ENCODE assay signal across 8 cellular contexts in the genomic region with DNA sequence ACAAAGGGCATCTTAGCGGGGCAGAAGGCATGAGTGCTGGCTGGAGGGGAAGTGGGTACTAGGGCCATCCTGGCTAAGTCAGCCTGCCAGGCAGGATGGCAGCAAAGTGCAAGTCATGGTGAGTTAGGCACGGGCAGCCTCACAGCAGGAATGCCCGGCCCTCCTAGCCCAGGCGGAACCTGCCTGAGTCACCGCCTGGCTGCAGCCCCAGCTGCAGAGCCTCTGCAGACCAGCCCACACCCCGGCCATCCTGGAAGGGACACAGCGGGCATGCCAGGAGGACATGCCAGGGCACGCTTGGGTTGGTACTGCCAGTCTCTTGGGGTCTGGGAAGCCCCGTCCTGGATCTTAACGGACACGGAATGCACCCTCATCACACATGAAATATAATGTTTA. TPM values are rescaled to one million over a fixed set of nuclear protein-coding genes. Genes with fewer than 3 reads are reported as not detected.
A peak's percentile ranks its signal among the peaks of the same experiment; 100 is the strongest.
DNase-seq lines count a peak whose midpoint lies in the region; ATAC-seq, FAIRE-seq and TF ChIP-seq lines count a peak whose summit lies in the region.

No MANE protein-coding gene starts in this region.

- peaks cover 7% of the 10 kb centered on the region for H3K4me1 Mint-ChIP-seq in astrocyte (ENCODE audit: low read depth, unreplicated experiment)

- no peaks in the 10 kb centered on the region for H3K9me3 Mint-ChIP-seq in astrocyte (ENCODE audit: unreplicated experiment)

- TF ChIP-seq EP300 in A549 (IDR thresholded peaks at IDR 0.05): peak; percentile 87 to 96; a peak in 4 of 5 replicates
- TF ChIP-seq EP300 in Ishikawa (IDR thresholded peaks at IDR 0.05; ENCODE audit: borderline replicate concordance): peak; percentile 100

- peak overlapping the region; percentile 77 for H3K4me2 ChIP-seq in A549
- H3K4me2 ChIP-seq in astrocyte (ENCODE audit: low read length): peak overlapping the region; percentile 37

- H3K27me3 Mint-ChIP-seq in astrocyte (ENCODE audit: low read depth, unreplicated experiment): peaks cover 40% of the 10 kb centered on the region

- no peaks in the 10 kb centered on the region for H3K79me2 ChIP-seq in astrocyte (ENCODE audit: insufficient read depth, low read length)

- intact Hi-C loops in thyroid gland (cut with DNase I): no loop called here

- no peaks in the 10 kb centered on the region for H4K20me1 ChIP-seq in astrocyte (ENCODE audit: insufficient read depth, low read length)

- peak overlapping the region; percentile 53 for H3K27ac Mint-ChIP-seq in astrocyte (ENCODE audit: unreplicated experiment)

- peaks cover 2% of the 10 kb centered on the region for H3K36me3 Mint-ChIP-seq in astrocyte (ENCODE audit: low read depth, unreplicated experiment)

- TF ChIP-seq POLR2A in A549 (IDR thresholded peaks at IDR 0.05; ENCODE audit: low read length): peak; percentile 54
- peak in 1 of 2 donors; percentile 54 for TF ChIP-seq POLR2A in thyroid gland (IDR thresholded peaks at IDR 0.05)

- TF ChIP-seq CTCF in A549 (IDR thresholded peaks at IDR 0.05): no peak
- TF ChIP-seq CTCF in astrocyte (IDR thresholded peaks at IDR 0.05; ENCODE audit: insufficient read depth, low read depth, low read length): no peak
- no peak for TF ChIP-seq CTCF in kidney epithelial cell (IDR thresholded peaks at IDR 0.05; ENCODE audit: insufficient read depth, low read length, poor library complexity, severe bottlenecking)
- no peak for TF ChIP-seq CTCF in thyroid gland (IDR thresholded peaks at IDR 0.05)

- H3K4me3 ChIP-seq in A549 (no peak overlapping the region; the same call in 2 of the 3 replicates), astrocyte (ENCODE audit: insufficient read depth, low read depth, low read length) (no peak overlapping the region), kidney epithelial cell (ENCODE audit: low read depth, low read length) (no peak overlapping the region), thyroid gland (replicated peaks in 1 of 3) (no peak overlapping the region)

- H3K27ac ChIP-seq in A549: peak overlapping the region; percentile 98 to 100
- H3K27ac ChIP-seq in astrocyte (ENCODE audit: low read depth, low read length): peak overlapping the region; percentile 45
- H3K27ac ChIP-seq in thyroid gland: peak overlapping the region; percentile 81 to 98 (median 94)

- ATAC-seq in A549: peak; percentile 83 to 90
- no peak for ATAC-seq in GM19467 (IDR thresholded peaks at IDR 0.05; ENCODE audit: unreplicated experiment)

- in situ Hi-C loops in G401 (cut with HindIII; ENCODE audit: low sequenced_read_pairs): no loop called here

- CTCF ChIA-PET in A549 (lab: Yijun Ruan, JAX): interaction anchor here (0.6 to 22.4 kb wide), 30 partner anchors 3 to 426 kb away, joined by 3 to 681 read pairs (median 6); partner anchors contain the start of genes ALDH3A1, ALDH3A2, B9D1 and SLC47A1

- peaks cover 5% of the 10 kb centered on the region for H3K27me3 ChIP-seq in astrocyte (ENCODE audit: insufficient read depth, low read length)
- peaks cover 6% of the 10 kb centered on the region for H3K27me3 ChIP-seq in kidney epithelial cell (ENCODE audit: control insufficient read depth, insufficient read depth, low read length)
- no peaks in the 10 kb centered on the region for H3K27me3 ChIP-seq in thyroid gland

- TF ChIP-seq RAD21 in A549 (conservative IDR thresholded peaks at IDR 0.05 in 1 of 2, IDR thresholded peaks at IDR 0.05 in 1 of 2) (peak in 1 of 2 experiments; percentile 41; a peak in 2 of 5 replicates), Ishikawa (IDR thresholded peaks at IDR 0.05; ENCODE audit: low read depth) (peak; percentile 37; the same call in 1 of the 2 replicates)

- H3K4me1 ChIP-seq in A549 (peaks cover 65% of the 10 kb centered on the region), astrocyte (ENCODE audit: insufficient read depth, low read length) (peaks cover 18% of the 10 kb centered on the region), thyroid gland (peaks cover 18 to 46% of the 10 kb centered on the region in 2 donors)

- H3K36me3 ChIP-seq in astrocyte (ENCODE audit: insufficient read depth, low read length) (no peaks in the 10 kb centered on the region), kidney epithelial cell (ENCODE audit: control insufficient read depth, insufficient read depth, low read length) (no peaks in the 10 kb centered on the region), thyroid gland (no peaks in the 10 kb centered on the region)

- no peak overlapping the region for H3K4me3 Mint-ChIP-seq in astrocyte (ENCODE audit: unreplicated experiment)

- WGBS in A549 (ENCODE audit: missing lambda C conversion rate): under 1% methylated on average over 11 of the region's 11 CpGs
- WGBS in thyroid gland, 2 donors: 31 to 32% methylated on average over 6 to 10 of the region's 11 CpGs

- no peaks in the 10 kb centered on the region for H3K9me3 ChIP-seq in A549
- no peaks in the 10 kb centered on the region for H3K9me3 ChIP-seq in astrocyte (ENCODE audit: insufficient read depth, low read depth, low read length)
- H3K9me3 ChIP-seq in thyroid gland: no peaks in the 10 kb centered on the region

- peak; percentile 100 for FAIRE-seq in A549 (lab: Jason Lieb, UNC)
- FAIRE-seq in astrocyte (lab: Jason Lieb, UNC): no peak

- peak; percentile 98 to 99 for DNase-seq in A549 (ENCODE audit: low read depth in 1 of 2, low spot score in 1 of 2)
- peak; percentile 73 for DNase-seq in astrocyte (ENCODE audit: low read depth)
- DNase-seq in kidney epithelial cell (ENCODE audit: low read depth): peak; percentile 76
- peak; percentile 97 to 98 for DNase-seq in thyroid gland
- no peak for DNase-seq in NCI-H524 (lab: John Stamatoyannopoulos, UW)
- no peak for DNase-seq in G401 (ENCODE audit: low spot score)

- peak overlapping the region; percentile 71 for H2AFZ ChIP-seq in astrocyte (ENCODE audit: low read depth, low read length)

- peak overlapping the region; percentile 53 for H3K9ac ChIP-seq in astrocyte (ENCODE audit: low read length)

- POLR2A ChIA-PET in A549 (lab: Yijun Ruan, JAX): interaction anchor here (0.6 to 5.6 kb wide), 12 partner anchors 9 to 390 kb away, joined by 3 to 87 read pairs (median 7); partner anchors contain the start of genes ALDH3A2, B9D1 and MAPK7

TF ChIP-seq in A549, 52 proteins besides CTCF, POLR2A, EP300 and RAD21 (continues in another document):
- TF ChIP-seq POLR2AphosphoS2 (conservative IDR thresholded peaks at IDR 0.05; ENCODE audit: low read length) (no peak), JUNB (IDR thresholded peaks at IDR 0.05) (peak; percentile 65), RNF2 (IDR thresholded peaks at IDR 0.05; ENCODE audit: borderline replicate concordance, low read depth) (no peak), ZNF302 (CRISPR knock-in tag; IDR thresholded peaks at IDR 0.05) (no peak)
- TF ChIP-seq, protein P1, sequence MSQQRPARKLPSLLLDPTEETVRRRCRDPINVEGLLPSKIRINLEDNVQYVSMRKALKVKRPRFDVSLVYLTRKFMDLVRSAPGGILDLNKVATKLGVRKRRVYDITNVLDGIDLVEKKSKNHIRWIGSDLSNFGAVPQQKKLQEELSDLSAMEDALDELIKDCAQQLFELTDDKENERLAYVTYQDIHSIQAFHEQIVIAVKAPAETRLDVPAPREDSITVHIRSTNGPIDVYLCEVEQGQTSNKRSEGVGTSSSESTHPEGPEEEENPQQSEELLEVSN (IDR thresholded peaks at IDR 0.05; ENCODE audit: borderline replicate concordance, low read depth): no peak

TF ChIP-seq in Ishikawa, 13 proteins besides CTCF, POLR2A, EP300 and RAD21 (continues in another document):
- TF ChIP-seq TAF1 (IDR thresholded peaks at IDR 0.05; ENCODE audit: low read depth) (no peak; the same call in 1 of the 2 replicates), NFIC (IDR thresholded peaks at IDR 0.05) (peak; percentile 99), FOXM1 (IDR thresholded peaks at IDR 0.05; ENCODE audit: borderline replicate concordance, low read depth) (peak; percentile 98), EGR1 (IDR thresholded peaks at IDR 0.05) (peak; percentile 67), CREB1 (IDR thresholded peaks at IDR 0.05; ENCODE audit: low read depth) (no peak; the same call in 1 of the 2 replicates), YY1 (IDR thresholded peaks at IDR 0.05; ENCODE audit: low read depth) (peak; percentile 81), TCF12 (IDR thresholded peaks at IDR 0.05; ENCODE audit: low read depth) (peak; percentile 100), CEBPB (IDR thresholded peaks at IDR 0.05) (peak; percentile 43; the same call in 1 of the 2 replicates)
- TF ChIP-seq, protein P2, sequence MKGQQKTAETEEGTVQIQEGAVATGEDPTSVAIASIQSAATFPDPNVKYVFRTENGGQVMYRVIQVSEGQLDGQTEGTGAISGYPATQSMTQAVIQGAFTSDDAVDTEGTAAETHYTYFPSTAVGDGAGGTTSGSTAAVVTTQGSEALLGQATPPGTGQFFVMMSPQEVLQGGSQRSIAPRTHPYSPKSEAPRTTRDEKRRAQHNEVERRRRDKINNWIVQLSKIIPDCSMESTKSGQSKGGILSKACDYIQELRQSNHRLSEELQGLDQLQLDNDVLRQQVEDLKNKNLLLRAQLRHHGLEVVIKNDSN (IDR thresholded peaks at IDR 0.05): peak; percentile 48

RNA-seq across cellular contexts. Expression of gene ALDH3A1, which starts 4.9 kb away (rescaled TPM):
- polyA plus RNA-seq in A549 (2011; rRNA removed): 1,190 and 1,547 TPM in 2 replicates
- polyA plus RNA-seq in A549 (2012; cell fraction: cytosol; rRNA removed): 723 and 1,237 TPM in 2 replicates
- 1,160 and 1,222 TPM in 2 replicates for polyA plus RNA-seq in A549 (2012; cell fraction: nucleus; rRNA removed)
- polyA plus RNA-seq in A549 (2017; fragmentation: RNase III; extraction: RNeasy Plus Mini Kit Qiagen cat#74134 plus additional on column Dnase treatment): 833 to 1,094 TPM (median 959 TPM) in 3 replicates
- polyA minus RNA-seq in A549 (2011; rRNA and poly(A)+ RNA removed): 958 and 1,042 TPM in 2 replicates
- not detected in 2 replicates for total RNA-seq in astrocyte
- total RNA-seq in kidney epithelial cell: 0.84 TPM in 1 of 2 replicates, not detected in the other
- total RNA-seq in thyroid gland: 1 to 10 TPM in 2 of 4 donors, under 1 TPM in 1, not detected in 1; 0.94 to 1.6 (median 1.1) TPM
- total RNA-seq in G401 (2014; rRNA removed; shearing (Covaris generic)): not detected in 2 replicates

RNA-seq across cellular contexts. Expression of gene SLC47A2, which starts 36.7 kb away (rescaled TPM):
- polyA plus RNA-seq in A549 (2011; rRNA removed) (0.07 and 0.13 TPM in 2 replicates), A549 (2017; fragmentation: RNase III; extraction: RNeasy Plus Mini Kit Qiagen cat#74134 plus additional on column Dnase treatment) (0.16 to 0.27 TPM (median 0.22 TPM) in 3 replicates)
- polyA plus RNA-seq in A549 (2012; cell fraction: cytosol; rRNA removed): 0.04 and 0.05 TPM in 2 replicates
- 0.26 and 0.44 TPM in 2 replicates for polyA plus RNA-seq in A549 (2012; cell fraction: nucleus; rRNA removed)
- 0.15 and 0.21 TPM in 2 replicates for polyA minus RNA-seq in A549 (2011; rRNA and poly(A)+ RNA removed)
- total RNA-seq in astrocyte (not detected in 2 replicates), kidney epithelial cell (not detected in 2 replicates), thyroid gland (1 to 10 TPM in 1 of 4 donors, under 1 TPM in 1, not detected in 2; 0.45 to 1.4 TPM)
- not detected in 2 replicates for total RNA-seq in G401 (2014; rRNA removed; shearing (Covaris generic))

Comparison
In these comparisons a context has a peak if more than half of its experiments do, and no peak if none do; other contexts are left out.
1. DNase-seq: peak in A549 (2 of 2), astrocyte (single experiment), kidney epithelial cell (single experiment) and thyroid gland (2 of 2); none in NCI-H524 (0 of 2) and G401 (single experiment).
2. H3K27ac ChIP-seq: peak in every context shown above with its lines; median percentile 99 in A549; 94 in thyroid gland; 45 in astrocyte.